In genomic region chr9:7266911-7267555, GRCh38 we compare ENCODE assay signal across 14 cellular contexts.
DNase-seq lines count a peak whose midpoint lies in the region; TF ChIP-seq lines count a peak whose summit lies in the region.
"Had no signal": no experiment of that assay in that cellular context is flagged by ENCODE, and none has a peak within 500 bp of the region (broad histone marks: within the 10 kb centered on the region; RNA-seq: fewer than 3 reads in every experiment).

No MANE protein-coding gene starts in this region.

- H2BK15ac ChIP-seq in H9 (ENCODE audit: low read depth, low read length): 0 out of 2 replicates have a peak overlapping the region, but pooled peaks have one; percentile 27

- H3K9ac ChIP-seq in H9 (ENCODE audit: extremely low read depth, insufficient read length, low read length) (no peak overlapping the region), colonic mucosa (ENCODE audit: low read depth in 2 of 2, low read length in 2 of 2) (no peak overlapping the region)

- H3K4me1 ChIP-seq in H9 (ENCODE audit: insufficient read depth, low read length): no peaks in the 10 kb centered on the region
- no peaks in the 10 kb centered on the region for H3K4me1 ChIP-seq in colonic mucosa
- peaks cover 7% of the 10 kb centered on the region for H3K4me1 ChIP-seq in neuron (ENCODE audit: insufficient read depth, low read length)
- H3K4me1 ChIP-seq in ovary (ENCODE audit: insufficient read depth): no peaks in the 10 kb centered on the region
- no peaks in the 10 kb centered on the region for H3K4me1 ChIP-seq in tibial artery
- H3K4me1 ChIP-seq: breast epithelium, right lobe of liver had no signal

- no peak overlapping the region for H3K18ac ChIP-seq in H9 (ENCODE audit: insufficient read length, low read depth, low read length)

- no peaks in the 10 kb centered on the region for H4K20me1 ChIP-seq in H9 (ENCODE audit: control insufficient read depth, insufficient read depth, insufficient read length)

- intact Hi-C loops in colonic mucosa (cut with DNase I): no loop called here
- intact Hi-C loops in ovary (cut with DNase I): no loop called here
- intact Hi-C loops in tibial artery (cut with DNase I; ENCODE audit: low total_unique reads): no loop called here

- no peak overlapping the region for H3T11ph ChIP-seq in H9 (ENCODE audit: low read length)

- no peaks in the 10 kb centered on the region for H3K79me2 ChIP-seq in H9 (ENCODE audit: insufficient read depth, low read length)

- H3K27me3 ChIP-seq in H9 (ENCODE audit: insufficient read depth, low read length) (no peaks in the 10 kb centered on the region), colonic mucosa (no peaks in the 10 kb centered on the region), neuron (ENCODE audit: insufficient read depth, low read length) (no peaks in the 10 kb centered on the region), ovary (no peaks in the 10 kb centered on the region), tibial artery (no peaks in the 10 kb centered on the region)
- H3K27me3 ChIP-seq: breast epithelium, right lobe of liver had no signal

- peaks cover 2% of the 10 kb centered on the region; the same call in 1 of the 2 replicates for H3K27me3 Mint-ChIP-seq in H9 (ENCODE audit: low read depth)

- no peak overlapping the region for H2BK12ac ChIP-seq in H9 (ENCODE audit: insufficient read length, low read depth, low read length)

- DNase-seq in H9 (no peak), NCI-H2227 treated with DMSO at 0.1 percent for 48 hours (lab: John Stamatoyannopoulos, UW) (peak; percentile 50), colonic mucosa (peak; percentile 73), glomerular visceral epithelial cell (ENCODE audit: extremely low spot score) (no peak), ovary (no peak), tibial artery (no peak)
- no peak for DNase-seq in activated CD4-positive, alpha-beta T cell treated with anti-CD3 and anti-CD28 coated beads for 1 hour
- DNase-seq: activated effector memory CD4-positive, alpha-beta T cell treated with Interleukin-2 at 50 U/mL for 16 hours; NCI-H1436 treated with DMSO at 0.1 percent for 48 hours; right lobe of liver had no signal

- no peaks in the 10 kb centered on the region for H3K9me3 Mint-ChIP-seq in H9
- H3K9me3 Mint-ChIP-seq: mesothelial cell of epicardium; stimulated activated naive CD8-positive, alpha-beta T cell treated with anti-CD3 and anti-CD28 coated beads, Interleukin-15, Interleukin-2, amounts not matched to agents 100 ng/mL and 50 ng/mL, for 24 hours had no signal

- H2AK5ac ChIP-seq in H9 (ENCODE audit: insufficient read length, low read length): no peak overlapping the region

- no peaks in the 10 kb centered on the region for H3K36me3 Mint-ChIP-seq in H9 (ENCODE audit: insufficient read depth in 1 of 3, low read depth in 3 of 3)
- H3K36me3 Mint-ChIP-seq: mesothelial cell of epicardium had no signal

- H3K56ac ChIP-seq in H9 (ENCODE audit: insufficient read length, low read depth, low read length): no peak overlapping the region

- no peak overlapping the region for H3K27ac ChIP-seq in H9 (ENCODE audit: insufficient read length, low read depth, low read length)
- H3K27ac ChIP-seq in colonic mucosa: no peak overlapping the region
- H3K27ac ChIP-seq in ovary: no peak overlapping the region
- no peak overlapping the region for H3K27ac ChIP-seq in tibial artery
- H3K27ac ChIP-seq: breast epithelium, right lobe of liver had no signal

- H3K9me3 ChIP-seq in H9 (ENCODE audit: control insufficient read depth, low read depth, low read length): no peaks in the 10 kb centered on the region
- no peaks in the 10 kb centered on the region for H3K9me3 ChIP-seq in colonic mucosa
- H3K9me3 ChIP-seq in neuron (ENCODE audit: low read length): no peaks in the 10 kb centered on the region
- no peaks in the 10 kb centered on the region for H3K9me3 ChIP-seq in ovary
- H3K9me3 ChIP-seq in tibial artery: no peaks in the 10 kb centered on the region
- H3K9me3 ChIP-seq: breast epithelium, right lobe of liver had no signal

- TF ChIP-seq EP300 in ovary (IDR thresholded peaks at IDR 0.05): no peak

- H3K14ac ChIP-seq in H9 (ENCODE audit: insufficient read depth, low read length): no peak overlapping the region; the same call in 1 of the 2 replicates

- H3K23me2 ChIP-seq in H9 (ENCODE audit: insufficient read length, low read depth, low read length, poor library complexity, severe bottlenecking): no peaks in the 10 kb centered on the region

- H2BK120ac ChIP-seq in H9 (ENCODE audit: low read depth, low read length, poor library complexity, severe bottlenecking): no peak overlapping the region

- H2AFZ ChIP-seq in H9 (ENCODE audit: low read length) (no peak overlapping the region), neuron (ENCODE audit: low read depth, low read length) (peak overlapping the region; percentile 42)

- H2BK5ac ChIP-seq in H9 (ENCODE audit: insufficient read length, low read length): no peak overlapping the region

- no peak overlapping the region for H4K8ac ChIP-seq in H9 (replicated peaks; ENCODE audit: insufficient read length, low read depth, low read length)

- no peak overlapping the region for H3K27ac Mint-ChIP-seq in H9
- H3K27ac Mint-ChIP-seq: mesothelial cell of epicardium; stimulated activated naive CD8-positive, alpha-beta T cell treated with anti-CD3 and anti-CD28 coated beads, Interleukin-15, Interleukin-2, amounts not matched to agents 100 ng/mL and 50 ng/mL, for 24 hours had no signal

- H3K4me2 ChIP-seq in H9 (ENCODE audit: insufficient read depth, insufficient read length, low read length): no peak overlapping the region

- H2BK20ac ChIP-seq in H9 (ENCODE audit: low read depth, low read length, poor library complexity, severe bottlenecking): no peak overlapping the region

- H4K91ac ChIP-seq in H9 (ENCODE audit: insufficient read length, low read depth, low read length): no peak overlapping the region

- no peak overlapping the region for H3K4ac ChIP-seq in H9 (ENCODE audit: low read depth, low read length)

- H3K36me3 ChIP-seq in colonic mucosa (no peaks in the 10 kb centered on the region), neuron (ENCODE audit: insufficient read depth, low read length) (no peaks in the 10 kb centered on the region), ovary (no peaks in the 10 kb centered on the region), tibial artery (no peaks in the 10 kb centered on the region)
- H3K36me3 ChIP-seq: breast epithelium, right lobe of liver had no signal

- H4K5ac ChIP-seq in H9 (ENCODE audit: insufficient read length, low read depth, low read length): no peak overlapping the region

- H3K4me3 ChIP-seq in colonic mucosa: no peak overlapping the region
- H3K4me3 ChIP-seq in neuron (ENCODE audit: low read length): no peak overlapping the region
- no peak overlapping the region for H3K4me3 ChIP-seq in ovary
- H3K4me3 ChIP-seq in tibial artery: no peak overlapping the region
- H3K4me3 ChIP-seq: breast epithelium, right lobe of liver had no signal

- no peak overlapping the region for H3K4me3 Mint-ChIP-seq in H9
- H3K4me3 Mint-ChIP-seq: mesothelial cell of epicardium; stimulated activated naive CD8-positive, alpha-beta T cell treated with anti-CD3 and anti-CD28 coated beads, Interleukin-15, Interleukin-2, amounts not matched to agents 100 ng/mL and 50 ng/mL, for 24 hours had no signal

- no peak overlapping the region for H3K23ac ChIP-seq in H9 (ENCODE audit: insufficient read length, low read depth, low read length)

- no peak for TF ChIP-seq CTCF in H9 (conservative IDR thresholded peaks at IDR 0.05)
- TF ChIP-seq CTCF in colonic mucosa (IDR thresholded peaks at IDR 0.05): no peak
- no peak for TF ChIP-seq CTCF in ovary (IDR thresholded peaks at IDR 0.05)
- no peak for TF ChIP-seq CTCF in tibial artery (IDR thresholded peaks at IDR 0.05)

- no CpG with 5 or more reads among the region's 14 CpGs for WGBS in H9 (ENCODE audit: extremely low coverage, insufficient read length, low lambda C conversion rate)
- 58 to 67% (median 66%) methylated on average over 14 of the region's 14 CpGs for WGBS in ovary, 3 donors

- H3K79me1 ChIP-seq in H9 (ENCODE audit: insufficient read depth, low read depth, low read length, poor library complexity, severe bottlenecking): no peaks in the 10 kb centered on the region

- H3K4me1 Mint-ChIP-seq in H9: peaks cover 5 to 11% of the 10 kb centered on the region in 2 experiments

- TF ChIP-seq POLR2A in ovary (IDR thresholded peaks at IDR 0.05): no peak

Comparison
In these comparisons a context has a peak if more than half of its experiments do, and no peak if none do; other contexts are left out.
1. DNase-seq: peak in NCI-H2227 treated with DMSO at 0.1 percent for 48 hours (single experiment) and colonic mucosa (single experiment); none in H9 (single experiment), glomerular visceral epithelial cell (single experiment), activated CD4-positive, alpha-beta T cell treated with anti-CD3 and anti-CD28 coated beads for 1 hour (single experiment), ovary (0 of 5) and tibial artery (0 of 2).